ENCODE assay signal across 8 cellular contexts in genomic region chr12:62466018-62466595, GRCh38. TPM values are rescaled to one million over a fixed set of nuclear protein-coding genes. Genes with fewer than 3 reads are reported as not detected.
DNase-seq lines count a peak whose midpoint lies in the region; ATAC-seq, FAIRE-seq and TF ChIP-seq lines count a peak whose summit lies in the region.

No MANE protein-coding gene starts in this region.

- H3K27me3 ChIP-seq in small intestine (ENCODE audit: control insufficient read depth in 2 of 2, insufficient read depth in 2 of 2, low read length in 2 of 2), result no peaks in the 10 kb centered on the region

- no peaks in the 10 kb centered on the region for H3K36me3 ChIP-seq in small intestine (ENCODE audit: control insufficient read depth in 2 of 2, insufficient read depth in 2 of 2, low read length in 2 of 2)

- no peaks in the 10 kb centered on the region for H3K9me3 ChIP-seq in small intestine (ENCODE audit: control insufficient read depth, low read depth)

- peaks cover 4 to 5% of the 10 kb centered on the region in 2 donors for H3K4me1 ChIP-seq in small intestine (ENCODE audit: control insufficient read depth in 2 of 2, insufficient read depth in 1 of 2, low read depth in 1 of 2, low read length in 1 of 2)

- no peak for FAIRE-seq in small intestine (lab: Jason Lieb, UNC)

- no peak for TF ChIP-seq CTCF in GM20000 (IDR thresholded peaks at IDR 0.05; ENCODE audit: extremely low read depth, missing control alignments)

- peak overlapping the region; percentile 83 for H3K27ac ChIP-seq in caudate nucleus (ENCODE audit: low read depth, low read length)
- H3K27ac ChIP-seq in small intestine (ENCODE audit: low read depth in 1 of 2, low read length in 1 of 2), result peak overlapping the region in 1 of 2 donors; percentile 98

- peak overlapping the region; percentile 77 to 95 for H3K4me3 ChIP-seq in small intestine (ENCODE audit: low read depth in 1 of 2, low read length in 2 of 2)

- DNase-seq in ELF-1 (ENCODE audit: low read depth, low spot score) (peak; percentile 41), GM20000 (ENCODE audit: low spot score) (peak; percentile 68), HK-2 (ENCODE audit: unreplicated experiment) (peak; percentile 33), caudate nucleus (lab: John Stamatoyannopoulos, UW) (peak in 27 of 61 donors; percentile 2 to 66 (median 26)), iris pigment epithelial cell (ENCODE audit: low read depth) (peak; percentile 51), small intestine (peak; percentile 28)
- DNase-seq in activated CD4-positive, CD25-positive, alpha-beta regulatory T cell (lab: John Stamatoyannopoulos, UW), result no peak

- WGBS in small intestine, 3 donors, result 0 to 2% (median 2%) methylated on average over 16 of the region's 16 CpGs

- peak; percentile 74 for ATAC-seq in SK-N-SH treated with all-trans-retinoic acid at 6 μM for 48 hours

TF ChIP-seq in SK-N-SH treated with all-trans-retinoic acid at 6 μM for 48 hours, 23 proteins besides CTCF, POLR2A, EP300 and RAD21:
- TF ChIP-seq ZNF565 (CRISPR knock-in tag; conservative IDR thresholded peaks at IDR 0.05; ENCODE audit: low read depth), result no peak
- no peak for TF ChIP-seq ZFP30 (CRISPR knock-in tag; IDR thresholded peaks at IDR 0.05)
- TF ChIP-seq OSR1 (CRISPR knock-in tag; IDR thresholded peaks at IDR 0.05), result no peak
- TF ChIP-seq CREB5 (CRISPR knock-in tag; IDR thresholded peaks at IDR 0.05; ENCODE audit: low read depth), result no peak
- TF ChIP-seq, protein P1, sequence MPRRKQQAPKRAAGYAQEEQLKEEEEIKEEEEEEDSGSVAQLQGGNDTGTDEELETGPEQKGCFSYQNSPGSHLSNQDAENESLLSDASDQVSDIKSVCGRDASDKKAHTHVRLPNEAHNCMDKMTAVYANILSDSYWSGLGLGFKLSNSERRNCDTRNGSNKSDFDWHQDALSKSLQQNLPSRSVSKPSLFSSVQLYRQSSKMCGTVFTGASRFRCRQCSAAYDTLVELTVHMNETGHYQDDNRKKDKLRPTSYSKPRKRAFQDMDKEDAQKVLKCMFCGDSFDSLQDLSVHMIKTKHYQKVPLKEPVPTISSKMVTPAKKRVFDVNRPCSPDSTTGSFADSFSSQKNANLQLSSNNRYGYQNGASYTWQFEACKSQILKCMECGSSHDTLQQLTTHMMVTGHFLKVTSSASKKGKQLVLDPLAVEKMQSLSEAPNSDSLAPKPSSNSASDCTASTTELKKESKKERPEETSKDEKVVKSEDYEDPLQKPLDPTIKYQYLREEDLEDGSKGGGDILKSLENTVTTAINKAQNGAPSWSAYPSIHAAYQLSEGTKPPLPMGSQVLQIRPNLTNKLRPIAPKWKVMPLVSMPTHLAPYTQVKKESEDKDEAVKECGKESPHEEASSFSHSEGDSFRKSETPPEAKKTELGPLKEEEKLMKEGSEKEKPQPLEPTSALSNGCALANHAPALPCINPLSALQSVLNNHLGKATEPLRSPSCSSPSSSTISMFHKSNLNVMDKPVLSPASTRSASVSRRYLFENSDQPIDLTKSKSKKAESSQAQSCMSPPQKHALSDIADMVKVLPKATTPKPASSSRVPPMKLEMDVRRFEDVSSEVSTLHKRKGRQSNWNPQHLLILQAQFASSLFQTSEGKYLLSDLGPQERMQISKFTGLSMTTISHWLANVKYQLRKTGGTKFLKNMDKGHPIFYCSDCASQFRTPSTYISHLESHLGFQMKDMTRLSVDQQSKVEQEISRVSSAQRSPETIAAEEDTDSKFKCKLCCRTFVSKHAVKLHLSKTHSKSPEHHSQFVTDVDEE (CRISPR knock-in tag; IDR thresholded peaks at IDR 0.05), result no peak
- no peak for TF ChIP-seq SNAI2 (CRISPR knock-in tag; IDR thresholded peaks at IDR 0.05)
- TF ChIP-seq, protein P2, sequence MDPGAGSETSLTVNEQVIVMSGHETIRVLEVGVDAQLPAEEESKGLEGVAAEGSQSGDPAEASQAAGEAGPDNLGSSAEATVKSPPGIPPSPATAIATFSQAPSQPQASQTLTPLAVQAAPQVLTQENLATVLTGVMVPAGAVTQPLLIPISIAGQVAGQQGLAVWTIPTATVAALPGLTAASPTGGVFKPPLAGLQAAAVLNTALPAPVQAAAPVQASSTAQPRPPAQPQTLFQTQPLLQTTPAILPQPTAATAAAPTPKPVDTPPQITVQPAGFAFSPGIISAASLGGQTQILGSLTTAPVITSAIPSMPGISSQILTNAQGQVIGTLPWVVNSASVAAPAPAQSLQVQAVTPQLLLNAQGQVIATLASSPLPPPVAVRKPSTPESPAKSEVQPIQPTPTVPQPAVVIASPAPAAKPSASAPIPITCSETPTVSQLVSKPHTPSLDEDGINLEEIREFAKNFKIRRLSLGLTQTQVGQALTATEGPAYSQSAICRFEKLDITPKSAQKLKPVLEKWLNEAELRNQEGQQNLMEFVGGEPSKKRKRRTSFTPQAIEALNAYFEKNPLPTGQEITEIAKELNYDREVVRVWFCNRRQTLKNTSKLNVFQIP (CRISPR knock-in tag; IDR thresholded peaks at IDR 0.05; ENCODE audit: borderline replicate concordance, low read depth), result no peak
- no peak for TF ChIP-seq RARB (CRISPR knock-in tag; IDR thresholded peaks at IDR 0.05)
- TF ChIP-seq ZC3H10 (CRISPR knock-in tag; IDR thresholded peaks at IDR 0.05), result no peak
- TF ChIP-seq CSRNP3 (CRISPR knock-in tag; IDR thresholded peaks at IDR 0.05), result no peak
- TF ChIP-seq, protein P3, sequence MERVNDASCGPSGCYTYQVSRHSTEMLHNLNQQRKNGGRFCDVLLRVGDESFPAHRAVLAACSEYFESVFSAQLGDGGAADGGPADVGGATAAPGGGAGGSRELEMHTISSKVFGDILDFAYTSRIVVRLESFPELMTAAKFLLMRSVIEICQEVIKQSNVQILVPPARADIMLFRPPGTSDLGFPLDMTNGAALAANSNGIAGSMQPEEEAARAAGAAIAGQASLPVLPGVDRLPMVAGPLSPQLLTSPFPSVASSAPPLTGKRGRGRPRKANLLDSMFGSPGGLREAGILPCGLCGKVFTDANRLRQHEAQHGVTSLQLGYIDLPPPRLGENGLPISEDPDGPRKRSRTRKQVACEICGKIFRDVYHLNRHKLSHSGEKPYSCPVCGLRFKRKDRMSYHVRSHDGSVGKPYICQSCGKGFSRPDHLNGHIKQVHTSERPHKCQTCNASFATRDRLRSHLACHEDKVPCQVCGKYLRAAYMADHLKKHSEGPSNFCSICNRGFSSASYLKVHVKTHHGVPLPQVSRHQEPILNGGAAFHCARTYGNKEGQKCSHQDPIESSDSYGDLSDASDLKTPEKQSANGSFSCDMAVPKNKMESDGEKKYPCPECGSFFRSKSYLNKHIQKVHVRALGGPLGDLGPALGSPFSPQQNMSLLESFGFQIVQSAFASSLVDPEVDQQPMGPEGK (CRISPR knock-in tag; IDR thresholded peaks at IDR 0.05; ENCODE audit: borderline replicate concordance), result no peak
- TF ChIP-seq ESRRG (CRISPR knock-in tag; IDR thresholded peaks at IDR 0.05), result no peak
- TF ChIP-seq GLIS3 (CRISPR knock-in tag; IDR thresholded peaks at IDR 0.05), result no peak
- TF ChIP-seq ARNTL (CRISPR knock-in tag; IDR thresholded peaks at IDR 0.05; ENCODE audit: borderline replicate concordance, low read depth), result no peak
- no peak for TF ChIP-seq ISL1 (CRISPR knock-in tag; IDR thresholded peaks at IDR 0.05)
- TF ChIP-seq PPARA (CRISPR knock-in tag; IDR thresholded peaks at IDR 0.05; ENCODE audit: borderline replicate concordance), result no peak
- TF ChIP-seq ZNF8 (CRISPR knock-in tag; IDR thresholded peaks at IDR 0.05), result no peak
- TF ChIP-seq ZFP3 (CRISPR knock-in tag; IDR thresholded peaks at IDR 0.05), result no peak
- no peak for TF ChIP-seq TOX (CRISPR knock-in tag; IDR thresholded peaks at IDR 0.05; ENCODE audit: borderline replicate concordance)

RNA-seq across cellular contexts. Expression of gene MON2, which starts 0.5 kb away (rescaled TPM):
- polyA plus RNA-seq in small intestine, result 1 to 10 TPM; 7.1 to 9.6 (median 8.9) TPM

Comparison
In these comparisons a context has a peak if more than half of its experiments do, and no peak if none do; other contexts are left out.
1. DNase-seq: peak in ELF-1 (single experiment), GM20000 (single experiment), HK-2 (single experiment), iris pigment epithelial cell (single experiment) and small intestine (single experiment); none in activated CD4-positive, CD25-positive, alpha-beta regulatory T cell (0 of 4).